8 cellular contexts compared by ENCODE assay signal in the genomic region with DNA sequence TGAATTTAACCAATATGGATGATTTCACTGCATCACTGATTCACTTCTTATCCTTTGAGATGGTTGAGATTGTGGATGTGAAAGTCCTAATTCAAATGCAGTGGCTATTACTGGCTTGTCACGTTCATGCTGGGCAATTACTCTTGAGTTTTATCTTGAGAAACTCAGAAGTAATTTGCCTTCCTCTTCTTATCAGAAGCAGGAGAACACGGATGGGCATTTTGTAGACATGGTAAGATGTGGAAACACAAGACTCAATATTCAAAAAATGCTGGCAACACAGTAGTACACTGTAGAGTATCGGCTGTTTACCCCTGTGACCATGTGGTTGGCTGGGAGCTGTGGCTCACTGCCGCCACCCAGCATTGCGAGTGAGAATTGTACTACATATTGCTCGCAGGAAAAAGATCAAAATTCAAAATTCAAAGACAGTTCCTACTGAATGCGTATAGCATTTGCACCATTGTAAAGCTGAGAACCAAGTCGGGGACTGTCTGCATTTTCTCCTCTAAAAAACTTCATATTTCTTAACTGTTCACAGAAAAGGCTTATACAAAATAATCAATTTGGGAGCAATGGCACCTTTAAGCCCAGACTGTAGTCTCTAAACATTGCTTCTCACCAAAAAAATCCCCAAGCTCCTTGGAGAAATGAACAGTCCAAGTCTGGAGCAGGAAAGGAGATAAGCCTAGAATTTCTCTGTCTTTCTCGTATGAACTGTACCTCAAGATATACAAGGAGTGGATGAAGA.
DNase-seq lines count a peak whose midpoint lies in the region; ATAC-seq, FAIRE-seq and TF ChIP-seq lines count a peak whose summit lies in the region.

No MANE protein-coding gene starts in this region.

- H3K36me3 ChIP-seq in H7 (replicated peaks; ENCODE audit: control insufficient read depth, insufficient read depth, low read length) (no peaks in the 10 kb centered on the region), MG63 (no peaks in the 10 kb centered on the region), esophagus muscularis mucosa (no peaks in the 10 kb centered on the region), pancreas (no peaks in the 10 kb centered on the region)

- peak in 3 of 4 donors; percentile 66 to 82 (median 82) for ATAC-seq in pancreas

- H3K4me1 ChIP-seq in esophagus muscularis mucosa (no peaks in the 10 kb centered on the region), pancreas (no peaks in the 10 kb centered on the region)

- no peak for TF ChIP-seq POLR2A in esophagus muscularis mucosa (IDR thresholded peaks at IDR 0.05; ENCODE audit: low read depth)

- peak; percentile 7 for DNase-seq in NCI-H2171 treated with DMSO at 0.1 percent for 48 hours (lab: John Stamatoyannopoulos, UW)
- DNase-seq in NCI-H2171 (lab: John Stamatoyannopoulos, UW), result no peak
- DNase-seq in H7, result peak; percentile 39
- peak; percentile 11 for DNase-seq in MG63
- DNase-seq in activated CD4-positive, alpha-beta T cell treated with anti-CD3 and anti-CD28 coated beads, Interleukin-2, amount 50 U/mL, for 48 hours, result peak; percentile 54 to 60
- DNase-seq in esophagus muscularis mucosa (ENCODE audit: extremely low spot score), result no peak
- peak in 1 of 6 donors; percentile 10 for DNase-seq in pancreas
- no peak for DNase-seq in DMS153 (lab: John Stamatoyannopoulos, UW)

- H3K27me3 ChIP-seq in H7 (ENCODE audit: control insufficient read depth, insufficient read depth, low read length) (no peaks in the 10 kb centered on the region), MG63 (no peaks in the 10 kb centered on the region), esophagus muscularis mucosa (no peaks in the 10 kb centered on the region), pancreas (no peaks in the 10 kb centered on the region)

- intact Hi-C loops in esophagus muscularis mucosa (cut with DNase I) (no loop called here), pancreas (cut with DNase I) (no loop called here)

- TF ChIP-seq CTCF in esophagus muscularis mucosa (IDR thresholded peaks at IDR 0.05) (peak; percentile 36 to 58 (median 56)), pancreas (IDR thresholded peaks at IDR 0.05) (no peak)

- H3K9me3 ChIP-seq in MG63 (no peaks in the 10 kb centered on the region), esophagus muscularis mucosa (no peaks in the 10 kb centered on the region), pancreas (no peaks in the 10 kb centered on the region)

- no peak for TF ChIP-seq EP300 in esophagus muscularis mucosa (IDR thresholded peaks at IDR 0.05)

- H3K4me3 ChIP-seq in H7 (ENCODE audit: insufficient read depth, low read depth, low read length), result no peak overlapping the region
- H3K4me3 ChIP-seq in MG63, result no peak overlapping the region
- no peak overlapping the region for H3K4me3 ChIP-seq in esophagus muscularis mucosa
- no peak overlapping the region for H3K4me3 ChIP-seq in pancreas

- no peak for FAIRE-seq in pancreas (lab: Jason Lieb, UNC)

- WGBS in esophagus muscularis mucosa, result 77% methylated on average over 9 of the region's 9 CpGs
- 59 to 64% methylated on average over 9 of the region's 9 CpGs for WGBS in pancreas, 2 donors

- H3K27ac ChIP-seq in esophagus muscularis mucosa (replicated peaks in 1 of 4) (no peak overlapping the region), pancreas (no peak overlapping the region)

Comparison
In these comparisons a context has a peak if more than half of its experiments do, and no peak if none do; other contexts are left out.
1. DNase-seq: peak in NCI-H2171 treated with DMSO at 0.1 percent for 48 hours (single experiment), H7 (single experiment), MG63 (single experiment) and activated CD4-positive, alpha-beta T cell treated with anti-CD3 and anti-CD28 coated beads, Interleukin-2, amount 50 U/mL, for 48 hours (2 of 2); none in NCI-H2171 (single experiment), esophagus muscularis mucosa (single experiment) and DMS153 (single experiment).
2. CTCF ChIP-seq: peak in esophagus muscularis mucosa (3 of 3); none in pancreas (0 of 4).